In the genomic region with DNA sequence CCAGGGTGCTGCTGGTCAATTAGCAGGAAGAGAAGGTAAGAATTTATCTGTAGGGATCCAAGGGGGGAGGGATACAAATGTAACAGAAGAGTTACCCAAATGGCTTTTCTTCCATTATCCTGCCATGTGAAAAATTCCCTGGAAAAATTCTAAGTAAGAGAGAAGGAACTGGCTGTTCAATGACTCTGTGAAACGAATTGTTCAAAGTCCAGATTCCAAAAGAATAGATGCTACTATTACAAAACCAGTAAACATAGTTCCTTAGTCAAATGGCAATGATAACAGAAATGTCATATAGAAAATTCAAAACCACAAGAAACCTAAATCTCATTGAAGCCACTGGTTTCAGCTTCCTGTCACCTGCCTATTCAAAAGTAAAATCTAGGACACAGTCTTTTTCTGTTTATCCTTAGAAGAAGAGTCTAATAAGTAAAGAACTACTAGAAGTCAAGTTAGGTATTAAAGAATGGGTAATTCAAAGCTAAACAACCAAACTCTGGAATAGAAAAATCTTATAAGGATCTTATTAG, we compare ENCODE assay signal across 18 cellular contexts.
DNase-seq lines count a peak whose midpoint lies in the region; ATAC-seq, FAIRE-seq and TF ChIP-seq lines count a peak whose summit lies in the region.
"Had no signal": no experiment of that assay in that cellular context is flagged by ENCODE, and none has a peak within 500 bp of the region (broad histone marks: within the 10 kb centered on the region; RNA-seq: fewer than 3 reads in every experiment).

No MANE protein-coding gene starts in this region.

- TF ChIP-seq CTCF in heart left ventricle (IDR thresholded peaks at IDR 0.05) (no peak), smooth muscle cell (IDR thresholded peaks at IDR 0.05; ENCODE audit: borderline replicate concordance, insufficient read depth, poor library complexity, severe bottlenecking) (no peak), coronary artery (IDR thresholded peaks at IDR 0.05) (no peak), kidney (IDR thresholded peaks at IDR 0.05; ENCODE audit: borderline replicate concordance, extremely low read depth, insufficient read depth) (no peak)

- intact Hi-C loops in heart left ventricle (cut with DNase I) (loop anchor here in 1 of 10 donors (10.0 kb wide), 1 partner anchor 64 kb away; no protein-coding TSS in a partner anchor), Right ventricle myocardium superior (cut with DNase I) (no loop called here), kidney (cut with DNase I) (no loop called here)

- peak overlapping the region in 10 of 12 donors; percentile 1 to 64 (median 40) for H3K27ac ChIP-seq in heart left ventricle
- H3K27ac ChIP-seq in smooth muscle cell (ENCODE audit: low read depth): peak overlapping the region; percentile 12
- no peak overlapping the region for H3K27ac ChIP-seq in coronary artery
- H3K27ac ChIP-seq in kidney (ENCODE audit: low read depth in 2 of 2, low read length in 2 of 2): no peak overlapping the region
- H3K27ac ChIP-seq: parathyroid adenoma, RWPE1, vagina had no signal

- H2AFZ ChIP-seq in smooth muscle cell (ENCODE audit: low read depth): no peak overlapping the region
- H2AFZ ChIP-seq: parathyroid adenoma had no signal

- TF ChIP-seq POLR2A in heart left ventricle (IDR thresholded peaks at IDR 0.05): no peak

- WGBS in heart left ventricle, 4 donors: 68 to 82% (median 72%) methylated on average over 1 of the region's 1 CpG
- WGBS in smooth muscle cell (ENCODE audit: low lambda C conversion rate): 97% methylated on average over 1 of the region's 1 CpG

- H3K36me3 ChIP-seq in heart left ventricle: peaks cover 0 to 36% (median 21%) of the 10 kb centered on the region in 9 donors
- H3K36me3 ChIP-seq in smooth muscle cell (ENCODE audit: low read depth): peaks cover 16% of the 10 kb centered on the region
- no peaks in the 10 kb centered on the region for H3K36me3 ChIP-seq in kidney (ENCODE audit: control insufficient read depth in 1 of 2, insufficient read depth in 2 of 2, low read length in 2 of 2)
- H3K36me3 ChIP-seq: vagina had no signal

- peaks cover 86% of the 10 kb centered on the region for H4K20me1 ChIP-seq in smooth muscle cell (ENCODE audit: low read depth)

- peaks cover 93% of the 10 kb centered on the region for H3K79me2 ChIP-seq in smooth muscle cell (ENCODE audit: low read depth)
- H3K79me2 ChIP-seq: parathyroid adenoma had no signal

- peaks cover 0 to 52% (median 44%) of the 10 kb centered on the region in 12 donors for H3K4me1 ChIP-seq in heart left ventricle
- peaks cover 33% of the 10 kb centered on the region for H3K4me1 ChIP-seq in smooth muscle cell (ENCODE audit: low read depth)
- H3K4me1 ChIP-seq in kidney (ENCODE audit: control insufficient read depth in 1 of 2, insufficient read depth in 1 of 2, low read depth in 1 of 2, low read length in 2 of 2): peaks cover 3 to 5% of the 10 kb centered on the region in 2 donors

- no peak overlapping the region for H3K4me2 ChIP-seq in smooth muscle cell

- no peak for DNase-seq in heart left ventricle
- DNase-seq in Right ventricle myocardium superior: no peak
- peak; percentile 5 for DNase-seq in NCI-H69 (lab: John Stamatoyannopoulos, UW)
- no peak for DNase-seq in smooth muscle cell (lab: John Stamatoyannopoulos, UW; ENCODE audit: unreplicated experiment)
- DNase-seq in coronary artery (ENCODE audit: low spot score): no peak
- no peak for DNase-seq in kidney
- DNase-seq: dermis blood vessel endothelial cell; DMS79; NCI-H1436; NCI-H510A; stimulated activated naive B cell treated with anti-CD40 and anti-IgM and Interleukin-4, amounts not matched to agents 10 μg/mL and 1 μg/mL and 100 μg/mL, for 72 hours; T-helper 9 cell had no signal

- H3K4me3 ChIP-seq in heart left ventricle: no peak overlapping the region
- H3K4me3 ChIP-seq in smooth muscle cell: no peak overlapping the region
- no peak overlapping the region for H3K4me3 ChIP-seq in coronary artery
- no peak overlapping the region for H3K4me3 ChIP-seq in kidney (ENCODE audit: low read length in 2 of 2)
- H3K4me3 ChIP-seq: K562, vagina had no signal

- ATAC-seq in heart left ventricle (no peak), Right ventricle myocardium superior (ENCODE audit: poor library complexity) (no peak), GM21423 (IDR thresholded peaks at IDR 0.05; ENCODE audit: unreplicated experiment) (peak; percentile 48), HG03460 (IDR thresholded peaks at IDR 0.05; ENCODE audit: unreplicated experiment) (no peak)

- no peaks in the 10 kb centered on the region for H3K9me3 ChIP-seq in heart left ventricle
- H3K9me3 ChIP-seq in smooth muscle cell (replicated peaks; ENCODE audit: low read depth): no peaks in the 10 kb centered on the region
- no peaks in the 10 kb centered on the region for H3K9me3 ChIP-seq in kidney (ENCODE audit: control insufficient read depth in 1 of 2, low read length in 2 of 2)
- H3K9me3 ChIP-seq: vagina had no signal

- H3F3A ChIP-seq in smooth muscle cell (ENCODE audit: low read depth): no peaks in the 10 kb centered on the region

- FAIRE-seq in kidney (lab: Jason Lieb, UNC): no peak

- H3K27me3 ChIP-seq in heart left ventricle (no peaks in the 10 kb centered on the region), smooth muscle cell (ENCODE audit: low read depth) (no peaks in the 10 kb centered on the region)
- H3K27me3 ChIP-seq: vagina had no signal

- H3K9ac ChIP-seq in smooth muscle cell (ENCODE audit: low read depth) (no peak overlapping the region), kidney (ENCODE audit: low read length in 2 of 2) (no peak overlapping the region)
- H3K9ac ChIP-seq: parathyroid adenoma had no signal

Comparison
In these comparisons a context has a peak if more than half of its experiments do, and no peak if none do; other contexts are left out.
1. H3K27ac ChIP-seq: peak in heart left ventricle (10 of 12) and smooth muscle cell (single experiment); none in coronary artery (0 of 2) and kidney (0 of 2).